ENCODE assay signal across 1 cellular context in genomic region chr11:116397556-116398167, GRCh38.
TF ChIP-seq lines count a peak whose summit lies in the region.

No MANE protein-coding gene starts in this region.

TF ChIP-seq in HepG2, 621 proteins besides CTCF, POLR2A, EP300 and RAD21 (continued from another document and continues in another):
- TF ChIP-seq, protein P1, sequence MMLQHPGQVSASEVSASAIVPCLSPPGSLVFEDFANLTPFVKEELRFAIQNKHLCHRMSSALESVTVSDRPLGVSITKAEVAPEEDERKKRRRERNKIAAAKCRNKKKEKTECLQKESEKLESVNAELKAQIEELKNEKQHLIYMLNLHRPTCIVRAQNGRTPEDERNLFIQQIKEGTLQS (CRISPR knock-in tag; IDR thresholded peaks at IDR 0.05) = no peak
- TF ChIP-seq SKI (IDR thresholded peaks at IDR 0.05; ENCODE audit: partially characterized antibody) (no peak), KMT2B (CRISPR knock-in tag; IDR thresholded peaks at IDR 0.05) (no peak), GLMP (CRISPR knock-in tag; IDR thresholded peaks at IDR 0.05; ENCODE audit: borderline replicate concordance) (no peak), NRL (CRISPR knock-in tag; IDR thresholded peaks at IDR 0.05; ENCODE audit: borderline replicate concordance) (no peak), ARID5B (CRISPR knock-in tag; IDR thresholded peaks at IDR 0.05) (peak; percentile 85), NFE2 (CRISPR knock-in tag; IDR thresholded peaks at IDR 0.05) (no peak), PATZ1 (CRISPR knock-in tag; IDR thresholded peaks at IDR 0.05) (no peak), ZNF629 (CRISPR knock-in tag; conservative IDR thresholded peaks at IDR 0.05) (no peak), IRX3 (CRISPR knock-in tag; IDR thresholded peaks at IDR 0.05; ENCODE audit: borderline replicate concordance, low read depth) (no peak), THAP9 (CRISPR knock-in tag; IDR thresholded peaks at IDR 0.05; ENCODE audit: borderline replicate concordance) (no peak), ZFP37 (CRISPR knock-in tag; IDR thresholded peaks at IDR 0.05; ENCODE audit: borderline replicate concordance) (no peak), ZNF879 (CRISPR knock-in tag; IDR thresholded peaks at IDR 0.05) (no peak), ZBTB38 (CRISPR knock-in tag; IDR thresholded peaks at IDR 0.05) (no peak), ZNF549 (CRISPR knock-in tag; IDR thresholded peaks at IDR 0.05) (no peak), MAFF (IDR thresholded peaks at IDR 0.05; ENCODE audit: low read depth, low read length) (no peak), TOE1 (CRISPR knock-in tag; IDR thresholded peaks at IDR 0.05) (no peak), MAF1 (CRISPR knock-in tag; IDR thresholded peaks at IDR 0.05; ENCODE audit: borderline replicate concordance) (no peak), ZNF550 (CRISPR knock-in tag; IDR thresholded peaks at IDR 0.05; ENCODE audit: borderline replicate concordance) (no peak), ATAD3A (CRISPR knock-in tag; IDR thresholded peaks at IDR 0.05) (no peak), FOXP1 (IDR thresholded peaks at IDR 0.05) (no peak), FOXP1 (CRISPR knock-in tag; IDR thresholded peaks at IDR 0.05) (peak; percentile 67; the same call in 1 of the 2 replicates), AKNA (CRISPR knock-in tag; IDR thresholded peaks at IDR 0.05; ENCODE audit: borderline replicate concordance) (no peak)
- TF ChIP-seq, protein P2, sequence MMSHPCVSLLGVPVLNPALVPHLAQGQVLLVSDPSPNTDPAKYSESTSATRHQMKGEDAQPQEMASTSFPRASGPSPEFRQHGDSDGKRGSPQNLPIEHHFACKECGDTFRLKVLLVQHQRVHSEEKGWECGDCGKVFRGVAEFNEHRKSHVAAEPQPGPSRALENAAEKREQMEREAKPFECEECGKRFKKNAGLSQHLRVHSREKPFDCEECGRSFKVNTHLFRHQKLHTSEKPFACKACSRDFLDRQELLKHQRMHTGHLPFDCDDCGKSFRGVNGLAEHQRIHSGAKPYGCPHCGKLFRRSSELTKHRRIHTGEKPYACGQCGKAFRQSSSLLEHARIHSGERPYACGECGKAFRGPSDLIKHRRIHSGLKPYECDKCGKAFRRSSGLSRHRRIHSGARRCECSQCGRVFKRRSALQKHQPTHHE (CRISPR knock-in tag; IDR thresholded peaks at IDR 0.05; ENCODE audit: borderline replicate concordance) = no peak
- TF ChIP-seq, protein P3, sequence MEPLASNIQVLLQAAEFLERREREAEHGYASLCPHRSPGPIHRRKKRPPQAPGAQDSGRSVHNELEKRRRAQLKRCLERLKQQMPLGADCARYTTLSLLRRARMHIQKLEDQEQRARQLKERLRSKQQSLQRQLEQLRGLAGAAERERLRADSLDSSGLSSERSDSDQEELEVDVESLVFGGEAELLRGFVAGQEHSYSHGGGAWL (CRISPR knock-in tag; IDR thresholded peaks at IDR 0.05) = no peak
- TF ChIP-seq, protein P4, sequence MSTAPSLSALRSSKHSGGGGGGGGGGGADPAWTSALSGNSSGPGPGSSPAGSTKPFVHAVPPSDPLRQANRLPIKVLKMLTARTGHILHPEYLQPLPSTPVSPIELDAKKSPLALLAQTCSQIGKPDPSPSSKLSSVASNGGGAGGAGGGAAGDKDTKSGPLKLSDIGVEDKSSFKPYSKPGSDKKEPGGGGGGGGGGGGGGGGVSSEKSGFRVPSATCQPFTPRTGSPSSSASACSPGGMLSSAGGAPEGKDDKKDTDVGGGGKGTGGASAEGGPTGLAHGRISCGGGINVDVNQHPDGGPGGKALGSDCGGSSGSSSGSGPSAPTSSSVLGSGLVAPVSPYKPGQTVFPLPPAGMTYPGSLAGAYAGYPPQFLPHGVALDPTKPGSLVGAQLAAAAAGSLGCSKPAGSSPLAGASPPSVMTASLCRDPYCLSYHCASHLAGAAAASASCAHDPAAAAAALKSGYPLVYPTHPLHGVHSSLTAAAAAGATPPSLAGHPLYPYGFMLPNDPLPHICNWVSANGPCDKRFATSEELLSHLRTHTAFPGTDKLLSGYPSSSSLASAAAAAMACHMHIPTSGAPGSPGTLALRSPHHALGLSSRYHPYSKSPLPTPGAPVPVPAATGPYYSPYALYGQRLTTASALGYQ (CRISPR knock-in tag; IDR thresholded peaks at IDR 0.05) = no peak
